ENCODE assay signal across 29 cellular contexts in the genomic region with DNA sequence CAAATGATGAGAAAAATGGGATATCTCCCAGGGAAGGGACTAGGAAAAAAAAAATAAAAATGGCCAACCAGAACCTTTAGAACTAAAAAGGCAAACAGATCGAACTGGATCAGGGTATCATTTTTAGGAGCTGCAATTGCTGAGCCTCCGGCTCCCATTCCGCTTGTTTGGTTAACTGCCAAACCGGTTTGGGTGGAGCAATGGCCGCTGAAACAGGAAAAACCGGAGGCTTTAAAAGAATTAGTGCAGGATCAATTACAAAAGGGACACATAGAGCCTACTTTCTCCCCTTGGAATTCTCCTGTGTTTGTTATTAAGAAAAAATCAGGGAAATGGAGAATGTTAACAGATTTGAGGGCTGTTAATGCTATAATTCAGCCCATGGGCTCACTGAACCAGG. TPM values are rescaled to one million over a fixed set of nuclear protein-coding genes. Genes with fewer than 3 reads are reported as not detected.
DNase-seq lines count a peak whose midpoint lies in the region; ATAC-seq and TF ChIP-seq lines count a peak whose summit lies in the region.
"Had no signal": no experiment of that assay in that cellular context is flagged by ENCODE, and none has a peak within 500 bp of the region (broad histone marks: within the 10 kb centered on the region; RNA-seq: fewer than 3 reads in every experiment).

No MANE protein-coding gene starts in this region.

- no peak overlapping the region for H3K4me3 Mint-ChIP-seq in stimulated activated naive B cell treated with anti-CD40 and anti-IgM and Interleukin-4, amounts not matched to agents 10 μg/mL and 1 μg/mL and 100 μg/mL, for 72 hours
- H3K4me3 Mint-ChIP-seq: activated naive CD4-positive, alpha-beta T cell treated with anti-CD3 and anti-CD28 coated beads for 36 hours; activated T-helper 1 cell treated with anti-CD3 and anti-CD28 coated beads, Interleukin-12 subunit alpha, Interleukin-12 subunit beta, Interleukin-2, Interleukin-4 antibody, amounts not matched to agents 30 ng/mL and 10 ng/mL and 1 ng/mL, durations not matched to agents 14 hours and 24 hours and 36 hours; endodermal cell; mesothelial cell of epicardium; naive thymus-derived CD8-positive, alpha-beta T cell had no signal

- peaks cover 5 to 12% of the 10 kb centered on the region in 2 donors for H3K4me1 Mint-ChIP-seq in stimulated activated naive B cell treated with anti-CD40 and anti-IgM and Interleukin-4, amounts not matched to agents 10 μg/mL and 1 μg/mL and 100 μg/mL, for 72 hours
- H3K4me1 Mint-ChIP-seq: endodermal cell, mesothelial cell of epicardium had no signal

- no peak overlapping the region for H3K27ac Mint-ChIP-seq in stimulated activated naive B cell treated with anti-CD40 and anti-IgM and Interleukin-4, amounts not matched to agents 10 μg/mL and 1 μg/mL and 100 μg/mL, for 72 hours
- H3K27ac Mint-ChIP-seq: activated naive CD4-positive, alpha-beta T cell treated with anti-CD3 and anti-CD28 coated beads for 36 hours; activated T-helper 1 cell treated with anti-CD3 and anti-CD28 coated beads, Interleukin-12 subunit alpha, Interleukin-12 subunit beta, Interleukin-2, Interleukin-4 antibody, amounts not matched to agents 30 ng/mL and 10 ng/mL and 1 ng/mL, durations not matched to agents 14 hours and 24 hours and 36 hours; endodermal cell; mesothelial cell of epicardium; naive thymus-derived CD8-positive, alpha-beta T cell had no signal

- peak; percentile 7 for DNase-seq in SIG-M5 treated with dmso at 0.1 percent for 504 hours (lab: John Stamatoyannopoulos, UW; ENCODE audit: unreplicated experiment)
- no peak for DNase-seq in SIG-M5 (lab: John Stamatoyannopoulos, UW)
- DNase-seq in NCI-H510A (lab: John Stamatoyannopoulos, UW): peak; percentile 21
- peak; percentile 69 for DNase-seq in epithelial cell of esophagus (ENCODE audit: low read depth)
- DNase-seq in ureter (ENCODE audit: low spot score): peak; percentile 75
- DNase-seq in NCI-H345 (lab: John Stamatoyannopoulos, UW): no peak
- DNase-seq in middle frontal gyrus (ENCODE audit: extremely low spot score, low spot score): no peak
- DNase-seq in stimulated activated naive B cell treated with anti-CD40 and anti-IgM and Interleukin-4, amounts not matched to agents 10 μg/mL and 1 μg/mL and 100 μg/mL, for 72 hours: no peak
- DNase-seq: 8988T; activated CD4-positive, alpha-beta T cell treated with anti-CD3 and anti-CD28 coated beads, Interleukin-2, amount 50 U/mL, for 48 hours; activated CD4-positive, CD25-positive, alpha-beta regulatory T cell treated with anti-CD3 and anti-CD28 coated beads, Interleukin-2, amount 50 U/mL, for 72 hours; activated naive CD4-positive, alpha-beta T cell treated with anti-CD3 and anti-CD28 coated beads for 36 hours; dermis blood vessel endothelial cell; DND-41; endodermal cell; glutamatergic neuron; left lung; naive thymus-derived CD8-positive, alpha-beta T cell; NCI-H1436 treated with DMSO at 0.1 percent for 48 hours; NCI-H2171; NCI-H524 treated with DMSO at 0.1 percent for 48 hours; Right ventricle myocardium superior; sigmoid colon; stimulated activated CD4-positive, alpha-beta T cell treated with anti-CD3 and anti-CD28 coated beads, Interleukin-4, amount 100 ng/mL, for 1 hour; T-helper 2 cell; tibial artery had no signal

- peaks cover 12 to 22% of the 10 kb centered on the region in 2 donors for H3K9me3 Mint-ChIP-seq in stimulated activated naive B cell treated with anti-CD40 and anti-IgM and Interleukin-4, amounts not matched to agents 10 μg/mL and 1 μg/mL and 100 μg/mL, for 72 hours

- H3K36me3 Mint-ChIP-seq in stimulated activated naive B cell treated with anti-CD40 and anti-IgM and Interleukin-4, amounts not matched to agents 10 μg/mL and 1 μg/mL and 100 μg/mL, for 72 hours: peaks cover 38 to 41% of the 10 kb centered on the region in 2 donors

- H3K27me3 Mint-ChIP-seq in stimulated activated naive B cell treated with anti-CD40 and anti-IgM and Interleukin-4, amounts not matched to agents 10 μg/mL and 1 μg/mL and 100 μg/mL, for 72 hours: no peaks in the 10 kb centered on the region
- H3K27me3 Mint-ChIP-seq: naive thymus-derived CD8-positive, alpha-beta T cell had no signal

- no peak for TF ChIP-seq CTCF in epithelial cell of esophagus (IDR thresholded peaks at IDR 0.05; ENCODE audit: insufficient read depth, low read depth, low read length, missing control alignments)

- H3K4me3 ChIP-seq in epithelial cell of esophagus (ENCODE audit: low read length): no peak overlapping the region
- H3K4me3 ChIP-seq: left lung, sigmoid colon, tibial artery had no signal

- no peak for ATAC-seq in stimulated activated naive B cell treated with anti-CD40 and anti-IgM and Interleukin-4, amounts not matched to agents 10 μg/mL and 1 μg/mL and 100 μg/mL, for 72 hours (replicated peaks)
- ATAC-seq: esophagus mucosa; left lung; naive thymus-derived CD8-positive, alpha-beta T cell had no signal

RNA-seq across cellular contexts. Expression of a gene that starts 12.7 kb away (rescaled TPM):
- total RNA-seq in ureter: 10.9 TPM

RNA-seq across cellular contexts. Expression of a gene that starts 31.1 kb away (rescaled TPM):
- 3.9 TPM for total RNA-seq in ureter

RNA-seq across cellular contexts. Expression of a gene that starts 52.4 kb away (rescaled TPM):
- total RNA-seq in ureter: 10.3 TPM

Comparison
In these comparisons a context has a peak if more than half of its experiments do, and no peak if none do; other contexts are left out.
1. DNase-seq: peak in SIG-M5 treated with dmso at 0.1 percent for 504 hours (single experiment), NCI-H510A (single experiment), epithelial cell of esophagus (single experiment) and ureter (single experiment); none in SIG-M5 (single experiment), NCI-H345 (single experiment), middle frontal gyrus (single experiment) and stimulated activated naive B cell treated with anti-CD40 and anti-IgM and Interleukin-4, amounts not matched to agents 10 μg/mL and 1 μg/mL and 100 μg/mL, for 72 hours (single experiment).